ENCODE assay signal across 1 cellular context in the genomic region with DNA sequence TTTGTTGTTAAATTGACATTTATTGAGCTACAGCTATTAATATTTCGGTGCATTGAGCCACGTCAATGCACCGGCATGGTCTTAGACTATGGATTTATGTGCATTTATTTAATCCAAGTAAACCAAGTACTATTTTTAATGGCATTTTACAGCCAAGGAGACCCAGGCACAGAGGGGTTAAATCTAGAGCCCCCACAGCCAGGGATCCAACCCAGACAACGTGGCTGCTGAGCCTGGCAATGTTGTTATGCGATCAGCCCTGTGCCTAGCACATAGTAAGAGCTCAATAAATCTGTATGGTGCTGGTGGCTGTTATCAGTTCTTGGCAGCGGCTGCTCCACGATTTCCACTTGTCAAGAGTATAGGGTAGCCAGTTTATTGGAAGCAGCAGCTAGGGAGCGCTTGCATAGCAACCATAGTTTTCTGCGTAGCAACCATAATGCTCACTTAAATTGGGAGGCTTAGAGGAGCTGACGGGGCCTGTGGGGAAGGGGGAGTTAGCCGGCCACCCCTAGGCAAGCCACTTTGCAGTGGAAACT.
TF ChIP-seq lines count a peak whose summit lies in the region.

No MANE protein-coding gene starts in this region.

TF ChIP-seq in HCT116, 20 proteins besides CTCF, POLR2A, EP300 and RAD21 (continued from another document):
- TF ChIP-seq, protein P1, sequence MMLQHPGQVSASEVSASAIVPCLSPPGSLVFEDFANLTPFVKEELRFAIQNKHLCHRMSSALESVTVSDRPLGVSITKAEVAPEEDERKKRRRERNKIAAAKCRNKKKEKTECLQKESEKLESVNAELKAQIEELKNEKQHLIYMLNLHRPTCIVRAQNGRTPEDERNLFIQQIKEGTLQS (IDR thresholded peaks at IDR 0.05) = no peak
